In genomic region chr11:111871693-111872161, GRCh38 we compare ENCODE assay signal across 8 cellular contexts. TPM values are rescaled to one million over a fixed set of nuclear protein-coding genes. Genes with fewer than 3 reads are reported as not detected.
DNase-seq lines count a peak whose midpoint lies in the region; ATAC-seq and TF ChIP-seq lines count a peak whose summit lies in the region.

No MANE protein-coding gene starts in this region.

- peaks cover 32% of the 10 kb centered on the region for H3K4me1 Mint-ChIP-seq in brain

- H3K4me3 Mint-ChIP-seq in brain: peak overlapping the region; percentile 85 to 99 (median 90)

- no peaks in the 10 kb centered on the region for H3K9me3 ChIP-seq in BLaER1 treated with 17β-estradiol and CSF1 and Interleukin-3, amounts not matched to agents 10 nM and 100 nM (replicated peaks in 1 of 11)
- H3K9me3 ChIP-seq in lung (ENCODE audit: control insufficient read depth in 2 of 2, insufficient read depth in 1 of 2, low read length in 1 of 2) (no peaks in the 10 kb centered on the region), upper lobe of right lung (no peaks in the 10 kb centered on the region)

- 61 to 62% methylated on average over 5 of the region's 5 CpGs for WGBS in lung, 2 donors

- peaks cover 22% of the 10 kb centered on the region for H3K36me3 Mint-ChIP-seq in brain

- intact Hi-C loops in upper lobe of right lung (cut with DNase I): no loop called here

- no peak for DNase-seq in Jurkat, Clone E6-1 (ENCODE audit: low read depth, low spot score)
- DNase-seq in lung (ENCODE audit: low spot score): no peak
- DNase-seq in upper lobe of right lung: no peak
- no peak for DNase-seq in stimulated activated CD4-positive, alpha-beta T cell treated with anti-CD3 and anti-CD28 coated beads, Interleukin-2, amount 100 ng/mL, for 24 hours
- DNase-seq in NCI-H345 (lab: John Stamatoyannopoulos, UW): no peak

- peak overlapping the region; percentile 71 to 87 (median 83) for H3K9ac ChIP-seq in BLaER1 treated with 17β-estradiol and CSF1 and Interleukin-3, amounts not matched to agents 10 nM and 100 nM

- no peaks in the 10 kb centered on the region for H4K20me1 ChIP-seq in BLaER1 treated with 17β-estradiol and CSF1 and Interleukin-3, amounts not matched to agents 10 nM and 100 nM

- ATAC-seq in lung (ENCODE audit: insufficient read depth, low FRiP score) (no peak), upper lobe of right lung (no peak), GM19455 (IDR thresholded peaks at IDR 0.05; ENCODE audit: unreplicated experiment) (no peak)

- H3K9me3 Mint-ChIP-seq in brain: no peaks in the 10 kb centered on the region

- peak overlapping the region; percentile 62 to 92 (median 80) for H3K4me2 ChIP-seq in BLaER1 treated with 17β-estradiol and CSF1 and Interleukin-3, amounts not matched to agents 10 nM and 100 nM

- H3K27ac ChIP-seq in BLaER1 treated with 17β-estradiol and CSF1 and Interleukin-3, amounts not matched to agents 10 nM and 100 nM: peak overlapping the region in 10 of 11 experiments; percentile 44 to 77 (median 71); a peak in 19 of 22 replicates
- H3K27ac ChIP-seq in lung (ENCODE audit: low read depth in 1 of 2, low read length in 1 of 2) (peak overlapping the region; percentile 90 to 95), upper lobe of right lung (peak overlapping the region; percentile 85)

- H3K4me1 ChIP-seq in BLaER1 treated with 17β-estradiol and CSF1 and Interleukin-3, amounts not matched to agents 10 nM and 100 nM: peaks cover 10 to 22% (median 15%) of the 10 kb centered on the region in 10 experiments
- peaks cover under 1 to 8% of the 10 kb centered on the region in 2 donors for H3K4me1 ChIP-seq in lung (ENCODE audit: control insufficient read depth in 2 of 2, insufficient read depth in 2 of 2, low read length in 2 of 2)
- H3K4me1 ChIP-seq in upper lobe of right lung: peaks cover 7% of the 10 kb centered on the region

- no peaks in the 10 kb centered on the region for H3K27me3 ChIP-seq in BLaER1 treated with 17β-estradiol and CSF1 and Interleukin-3, amounts not matched to agents 10 nM and 100 nM
- H3K27me3 ChIP-seq in lung (ENCODE audit: control insufficient read depth, insufficient read depth) (no peaks in the 10 kb centered on the region), upper lobe of right lung (no peaks in the 10 kb centered on the region)

- peaks cover 23 to 48% (median 34%) of the 10 kb centered on the region in 11 experiments for H3K36me3 ChIP-seq in BLaER1 treated with 17β-estradiol and CSF1 and Interleukin-3, amounts not matched to agents 10 nM and 100 nM
- H3K36me3 ChIP-seq in lung (ENCODE audit: control insufficient read depth in 2 of 2, insufficient read depth in 2 of 2, low read length in 2 of 2) (peaks cover 3 to 9% of the 10 kb centered on the region in 2 donors), upper lobe of right lung (peaks cover 20% of the 10 kb centered on the region)

- H3K4me3 ChIP-seq in BLaER1 treated with 17β-estradiol and CSF1 and Interleukin-3, amounts not matched to agents 10 nM and 100 nM: peak overlapping the region; percentile 75 to 93 (median 85)
- peak overlapping the region; percentile 84 for H3K4me3 ChIP-seq in Jurkat, Clone E6-1 (ENCODE audit: low read length)
- peak overlapping the region; percentile 89 for H3K4me3 ChIP-seq in lung
- H3K4me3 ChIP-seq in upper lobe of right lung: peak overlapping the region; percentile 86

- no peak for TF ChIP-seq CTCF in brain (conservative IDR thresholded peaks at IDR 0.05)
- TF ChIP-seq CTCF in lung (IDR thresholded peaks at IDR 0.05; ENCODE audit: control extremely low read depth, extremely low read depth): no peak
- no peak for TF ChIP-seq CTCF in upper lobe of right lung (IDR thresholded peaks at IDR 0.05)

- peaks cover 5% of the 10 kb centered on the region for H3K27me3 Mint-ChIP-seq in brain

- H3K27ac Mint-ChIP-seq in brain: peak overlapping the region; percentile 85 to 99 (median 95)

RNA-seq across cellular contexts. Expression of gene ALG9, which starts 0.3 kb away (rescaled TPM):
- polyA plus RNA-seq in Jurkat, Clone E6-1 (2012; ENCODE audit: insufficient read depth, insufficient read length): 34.7 TPM
- polyA plus RNA-seq in brain (ENCODE audit: insufficient read depth, low read depth, low replicate concordance) (31.5 TPM), lung (10 to 100 TPM; 11.4 to 27.2 TPM)
- total RNA-seq in lung (10 to 100 TPM; 24.7 to 43.4 TPM), upper lobe of right lung (26.6 TPM)

RNA-seq across cellular contexts. Expression of gene FDXACB1, which starts 7.2 kb away (rescaled TPM):
- polyA plus RNA-seq in Jurkat, Clone E6-1 (2012; ENCODE audit: insufficient read depth, insufficient read length): 5.2 TPM
- polyA plus RNA-seq in brain (ENCODE audit: insufficient read depth, low read depth, low replicate concordance) (1.7 TPM), lung (1 to 10 TPM; 2.2 to 2.3 TPM)
- total RNA-seq in lung (1 to 10 TPM; 2.4 to 2.7 TPM), upper lobe of right lung (1.9 TPM)

RNA-seq across cellular contexts. Expression of gene CFAP68, which starts 7.6 kb away (rescaled TPM):
- 87.1 TPM for polyA plus RNA-seq in Jurkat, Clone E6-1 (2012; ENCODE audit: insufficient read depth, insufficient read length)
- polyA plus RNA-seq in brain (ENCODE audit: insufficient read depth, low read depth, low replicate concordance): 54.4 TPM
- total RNA-seq in lung: 10 to 100 TPM; 17.5 to 27.4 TPM
- polyA plus RNA-seq in lung: 10 to 100 TPM; 15.2 to 49.0 TPM
- total RNA-seq in upper lobe of right lung: 20.0 TPM

RNA-seq across cellular contexts. Expression of gene CRYAB, which starts 39.8 kb away (rescaled TPM):
- not detected for polyA plus RNA-seq in Jurkat, Clone E6-1 (2012; ENCODE audit: insufficient read depth, insufficient read length)
- polyA plus RNA-seq in brain (ENCODE audit: insufficient read depth, low read depth, low replicate concordance): 1,548 TPM
- 10 to 100 TPM; 12.0 to 60.8 TPM for total RNA-seq in lung
- 10 to 100 TPM; 60.8 to 73.0 TPM for polyA plus RNA-seq in lung
- total RNA-seq in upper lobe of right lung: 113 TPM

RNA-seq across cellular contexts. Expression of gene HSPB2, which starts 40.8 kb away (rescaled TPM):
- polyA plus RNA-seq in Jurkat, Clone E6-1 (2012; ENCODE audit: insufficient read depth, insufficient read length): not detected
- 4.3 TPM for polyA plus RNA-seq in brain (ENCODE audit: insufficient read depth, low read depth, low replicate concordance)
- total RNA-seq in lung: 1 to 10 TPM in 1 of 2 donors, under 1 TPM in 1; 0.65 to 4.8 TPM
- polyA plus RNA-seq in lung: 1 to 10 TPM; 2.9 to 5.4 TPM
- 9.2 TPM for total RNA-seq in upper lobe of right lung
